ENCODE assay signal across 10 cellular contexts in the genomic region with DNA sequence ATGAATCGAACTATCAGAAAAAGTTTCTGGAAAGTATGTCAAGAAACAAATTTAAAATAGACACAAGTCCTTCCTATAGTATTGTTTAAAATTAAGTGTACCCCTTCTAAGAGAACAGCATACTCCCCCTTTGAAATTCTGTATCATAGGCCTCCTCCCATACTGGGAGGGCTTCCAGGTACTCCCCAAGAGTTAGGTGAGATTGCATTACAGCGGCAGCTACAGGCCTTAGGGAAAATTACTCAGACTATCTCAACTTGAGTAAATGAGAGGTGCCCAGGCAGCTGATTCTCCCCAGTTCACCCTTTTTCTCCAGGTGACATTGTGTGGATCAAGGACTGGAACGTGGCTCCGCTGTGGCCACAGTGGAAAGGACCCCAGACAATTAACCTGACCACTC. TPM values are rescaled to one million over a fixed set of nuclear protein-coding genes. Genes with fewer than 3 reads are reported as not detected.
"Had no signal": no experiment of that assay in that cellular context is flagged by ENCODE, and none has a peak within 500 bp of the region (broad histone marks: within the 10 kb centered on the region; RNA-seq: fewer than 3 reads in every experiment).

No MANE protein-coding gene starts in this region.

RNA-seq across cellular contexts. Expression of a gene that starts 5.2 kb away (rescaled TPM):
- total RNA-seq: OCI-LY7, PC-3, PC-9, Peyer's patch, Right ventricle myocardium inferior, Right ventricle myocardium superior, RPMI7951, SJCRH30, SJSA1, SK-MEL-5 had no signal

RNA-seq across cellular contexts. Expression of a gene that starts 45.7 kb away (rescaled TPM):
- total RNA-seq: OCI-LY7, PC-3, PC-9, Peyer's patch, Right ventricle myocardium inferior, Right ventricle myocardium superior, RPMI7951, SJCRH30, SJSA1, SK-MEL-5 had no signal

RNA-seq across cellular contexts. Expression of a gene that starts 48.4 kb away (rescaled TPM):
- total RNA-seq: OCI-LY7, PC-3, PC-9, Peyer's patch, Right ventricle myocardium inferior, Right ventricle myocardium superior, RPMI7951, SJCRH30, SJSA1, SK-MEL-5 had no signal
